ENCODE assay signal across 24 cellular contexts in the genomic region with DNA sequence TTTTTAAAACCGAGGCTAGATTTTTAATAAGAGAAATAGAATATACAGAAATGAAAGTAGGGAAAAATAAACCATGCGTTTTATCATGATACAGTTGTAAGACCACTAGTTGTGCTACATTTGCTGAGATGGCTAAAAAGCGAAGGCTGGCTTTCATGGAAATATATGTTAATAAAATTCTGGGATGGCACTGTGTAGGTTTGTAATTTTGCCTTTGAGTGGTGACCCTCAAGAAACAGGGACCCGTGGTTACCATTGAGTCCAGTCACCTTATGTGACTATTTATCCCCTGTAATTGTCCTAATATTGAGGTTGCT.
"Had no signal": no experiment of that assay in that cellular context is flagged by ENCODE, and none has a peak within 500 bp of the region (broad histone marks: within the 10 kb centered on the region; RNA-seq: fewer than 3 reads in every experiment).

No MANE protein-coding gene starts in this region.

- ATAC-seq: effector memory CD8-positive, alpha-beta T cell; esophagus mucosa; gastrocnemius medialis; left colon; lower lobe of right lung; naive thymus-derived CD4-positive, alpha-beta T cell had no signal

- H2AFZ ChIP-seq: hepatocyte had no signal

- H3K4me3 ChIP-seq: coronary artery, esophagus squamous epithelium, gastrocnemius medialis, heart left ventricle, hepatocyte, lower lobe of right lung had no signal

- H3K4me1 ChIP-seq: esophagus squamous epithelium, gastrocnemius medialis, lower lobe of right lung had no signal

- H3K9me3 ChIP-seq: esophagus squamous epithelium, gastrocnemius medialis, heart left ventricle, lower lobe of right lung had no signal

- FAIRE-seq: colon, endometrium, kidney had no signal

- H3K27me3 ChIP-seq: esophagus squamous epithelium, gastrocnemius medialis, heart left ventricle, hepatocyte had no signal

- DNase-seq: effector CD8-positive, alpha-beta T cell; effector memory CD8-positive, alpha-beta T cell; erythroblast; esophagus squamous epithelium; foreskin fibroblast; foreskin melanocyte; gastrocnemius medialis; heart left ventricle; immature natural killer cell; islet precursor cell; kidney; kidney glomerular epithelial cell; left colon; left ventricle myocardium superior; lower lobe of right lung; mesenchymal stem cell; midbrain; naive thymus-derived CD4-positive, alpha-beta T cell had no signal

- H3K79me2 ChIP-seq: hepatocyte had no signal

- H3K27ac ChIP-seq: coronary artery, epithelial cell of prostate, esophagus squamous epithelium, gastrocnemius medialis, hepatocyte, lower lobe of right lung had no signal

- H3K36me3 ChIP-seq: esophagus squamous epithelium, gastrocnemius medialis had no signal

- H3K4me2 ChIP-seq: hepatocyte had no signal
